Comparison of ENCODE assay signal across 8 cellular contexts in the genomic region with DNA sequence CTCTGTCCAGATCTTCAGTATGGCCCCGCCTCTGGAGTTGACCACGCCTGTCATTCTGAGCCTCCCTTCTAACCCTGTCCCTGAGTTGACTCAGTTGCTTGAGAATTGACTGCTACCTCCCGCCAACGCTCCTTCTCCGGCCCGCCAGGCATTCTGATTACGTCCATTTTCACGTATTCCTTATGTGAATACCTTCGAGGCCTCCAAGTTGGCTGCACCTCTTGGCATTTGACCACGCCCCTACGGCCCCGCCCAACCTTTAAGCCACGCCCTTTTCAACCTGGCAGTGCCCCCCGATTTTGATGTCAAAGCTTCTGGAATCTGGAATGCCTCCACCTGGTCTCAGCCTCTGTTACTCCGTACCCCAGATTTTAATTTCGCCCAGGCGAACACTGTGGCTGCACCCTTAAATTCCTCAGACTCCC. TPM values are rescaled to one million over a fixed set of nuclear protein-coding genes. Genes with fewer than 3 reads are reported as not detected.
DNase-seq lines count a peak whose midpoint lies in the region; ATAC-seq and TF ChIP-seq lines count a peak whose summit lies in the region.

No MANE protein-coding gene starts in this region.

- H3K9ac ChIP-seq in smooth muscle cell (ENCODE audit: low read depth), result no peak overlapping the region

- no peaks in the 10 kb centered on the region for H3K9me3 Mint-ChIP-seq in T-helper 2 cell treated with Interferon-gamma antibody and Interleukin-4, amounts not matched to agents 5 μg/mL and 100 μg/mL, for 36 hours

- ATAC-seq in GM21825 (IDR thresholded peaks at IDR 0.05; ENCODE audit: unreplicated experiment) (no peak), HG03460 (IDR thresholded peaks at IDR 0.05; ENCODE audit: unreplicated experiment) (no peak), HG02938 (IDR thresholded peaks at IDR 0.05; ENCODE audit: unreplicated experiment) (no peak)

- H3K36me3 Mint-ChIP-seq in T-helper 2 cell treated with Interferon-gamma antibody and Interleukin-4, amounts not matched to agents 5 μg/mL and 100 μg/mL, for 36 hours (ENCODE audit: low read depth), result peaks cover 11% of the 10 kb centered on the region

- H3K79me2 ChIP-seq in smooth muscle cell (ENCODE audit: low read depth), result peaks cover 3% of the 10 kb centered on the region

- H3K27me3 ChIP-seq in smooth muscle cell (ENCODE audit: low read depth), result no peaks in the 10 kb centered on the region

- peaks cover 47% of the 10 kb centered on the region for H3F3A ChIP-seq in smooth muscle cell (ENCODE audit: low read depth)

- H3K9me3 ChIP-seq in smooth muscle cell (replicated peaks; ENCODE audit: low read depth), result no peaks in the 10 kb centered on the region

- H3K27ac ChIP-seq in epithelial cell of prostate, result peak overlapping the region; percentile 81
- peak overlapping the region; percentile 66 for H3K27ac ChIP-seq in smooth muscle cell (ENCODE audit: low read depth)

- H3K4me3 Mint-ChIP-seq in T-helper 2 cell treated with Interferon-gamma antibody and Interleukin-4, amounts not matched to agents 5 μg/mL and 100 μg/mL, for 36 hours, result peak overlapping the region; percentile 85

- H3K27me3 Mint-ChIP-seq in T-helper 2 cell treated with Interferon-gamma antibody and Interleukin-4, amounts not matched to agents 5 μg/mL and 100 μg/mL, for 36 hours (ENCODE audit: low read depth), result no peaks in the 10 kb centered on the region

- TF ChIP-seq CTCF in GM12865 (IDR thresholded peaks at IDR 0.05; ENCODE audit: insufficient read depth, low read depth, low read length, missing control alignments) (no peak), smooth muscle cell (IDR thresholded peaks at IDR 0.05; ENCODE audit: borderline replicate concordance, insufficient read depth, poor library complexity, severe bottlenecking) (no peak)

- H3K36me3 ChIP-seq in smooth muscle cell (ENCODE audit: low read depth), result no peaks in the 10 kb centered on the region

- 49% methylated on average over 17 of the region's 17 CpGs for WGBS in smooth muscle cell (ENCODE audit: low lambda C conversion rate)

- no peak overlapping the region for H2AFZ ChIP-seq in smooth muscle cell (ENCODE audit: low read depth)

- peaks cover 17% of the 10 kb centered on the region for H3K4me1 ChIP-seq in smooth muscle cell (ENCODE audit: low read depth)

- H4K20me1 ChIP-seq in smooth muscle cell (ENCODE audit: low read depth), result no peaks in the 10 kb centered on the region

- DNase-seq in GM12865 (ENCODE audit: low read depth) (peak; percentile 83), epithelial cell of prostate (ENCODE audit: low read depth, low spot score) (no peak), smooth muscle cell (lab: John Stamatoyannopoulos, UW; ENCODE audit: unreplicated experiment) (no peak), DMS53 treated with DMSO at 0.1 percent for 48 hours (lab: John Stamatoyannopoulos, UW; ENCODE audit: unreplicated experiment) (no peak)
- peak; percentile 43 for DNase-seq in T-helper 2 cell treated with Interferon-gamma antibody and Interleukin-4, amounts not matched to agents 5 μg/mL and 100 μg/mL, for 36 hours (ENCODE audit: low spot score)

- H3K4me3 ChIP-seq in GM12865 (ENCODE audit: low read depth, low read length) (peak overlapping the region; percentile 77), smooth muscle cell (peak overlapping the region; percentile 41)

- peak overlapping the region; percentile 85 for H3K4me2 ChIP-seq in smooth muscle cell

- H3K27ac Mint-ChIP-seq in T-helper 2 cell treated with Interferon-gamma antibody and Interleukin-4, amounts not matched to agents 5 μg/mL and 100 μg/mL, for 36 hours, result peak overlapping the region; percentile 98

- peaks cover 38% of the 10 kb centered on the region for H3K4me1 Mint-ChIP-seq in T-helper 2 cell treated with Interferon-gamma antibody and Interleukin-4, amounts not matched to agents 5 μg/mL and 100 μg/mL, for 36 hours (ENCODE audit: low read depth)

RNA-seq across cellular contexts. Expression of a gene that starts 1.7 kb away (rescaled TPM):
- 7.7 and 15.6 TPM in 2 replicates for total RNA-seq in smooth muscle cell
- 19.0 and 20.8 TPM in 2 replicates for polyA plus RNA-seq in smooth muscle cell

RNA-seq across cellular contexts. Expression of a gene that starts 27.2 kb away (rescaled TPM):
- 0.99 and 1.8 TPM in 2 replicates for total RNA-seq in smooth muscle cell
- 2.4 and 3.4 TPM in 2 replicates for polyA plus RNA-seq in smooth muscle cell

RNA-seq across cellular contexts. Expression of a gene that starts 38.8 kb away (rescaled TPM):
- not detected in 2 replicates for total RNA-seq in smooth muscle cell
- 0.31 TPM in 1 of 2 replicates, not detected in the other for polyA plus RNA-seq in smooth muscle cell

RNA-seq across cellular contexts. Expression of a gene that starts 50.9 kb away (rescaled TPM):
- 234 and 284 TPM in 2 replicates for total RNA-seq in smooth muscle cell
- 637 and 690 TPM in 2 replicates for polyA plus RNA-seq in smooth muscle cell

RNA-seq across cellular contexts. Expression of a gene that starts 51.6 kb away (rescaled TPM):
- total RNA-seq in smooth muscle cell, result 12.2 and 12.9 TPM in 2 replicates
- polyA plus RNA-seq in smooth muscle cell, result 10.0 and 13.3 TPM in 2 replicates

Comparison
In these comparisons a context has a peak if more than half of its experiments do, and no peak if none do; other contexts are left out.
1. DNase-seq: peak in GM12865 (single experiment) and T-helper 2 cell treated with Interferon-gamma antibody and Interleukin-4, amounts not matched to agents 5 μg/mL and 100 μg/mL, for 36 hours (single experiment); none in epithelial cell of prostate (single experiment), smooth muscle cell (single experiment) and DMS53 treated with DMSO at 0.1 percent for 48 hours (single experiment).